9 cellular contexts compared by ENCODE assay signal in the genomic region with DNA sequence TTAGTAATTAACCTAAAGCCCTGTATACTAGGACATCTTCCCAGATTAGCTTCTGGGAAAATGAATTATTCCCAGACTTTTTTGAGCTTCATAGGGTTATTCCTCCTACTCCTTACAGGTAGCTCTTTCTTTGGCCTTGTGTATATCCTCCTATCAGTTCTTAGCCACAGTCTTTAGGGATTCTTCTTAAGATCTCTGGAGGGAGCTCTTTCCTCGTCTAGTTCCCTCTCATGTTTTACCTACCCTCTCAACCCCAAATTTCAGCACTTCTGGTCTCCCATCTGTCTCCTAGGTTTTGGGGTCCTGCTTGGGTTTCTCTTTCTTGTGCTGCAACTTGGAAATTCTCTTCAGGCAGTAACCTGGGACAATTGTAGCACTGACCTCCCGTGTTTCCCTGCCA. TPM values are rescaled to one million over a fixed set of nuclear protein-coding genes. Genes with fewer than 3 reads are reported as not detected.
DNase-seq lines count a peak whose midpoint lies in the region; ATAC-seq, FAIRE-seq and TF ChIP-seq lines count a peak whose summit lies in the region.
"Had no signal": no experiment of that assay in that cellular context is flagged by ENCODE, and none has a peak within 500 bp of the region (broad histone marks: within the 10 kb centered on the region; RNA-seq: fewer than 3 reads in every experiment).

No MANE protein-coding gene starts in this region.

- H2BK5ac ChIP-seq in H1 (ENCODE audit: low read depth, low read length), result no peak overlapping the region

- no peak overlapping the region for H4K8ac ChIP-seq in H1 (ENCODE audit: extremely low read depth, insufficient read depth, low read length)

- no peak for TF ChIP-seq EP300 in H1 (IDR thresholded peaks at IDR 0.05; ENCODE audit: borderline replicate concordance in 1 of 2, low read depth in 2 of 2, low read length in 2 of 2)

- H3K36me3 ChIP-seq in H1 (ENCODE audit: control insufficient read depth in 2 of 4, insufficient read depth in 4 of 4, low read length in 3 of 4), result no peaks in the 10 kb centered on the region

- 0% methylated on average over 2 of the region's 2 CpGs; no CpG with 5 or more reads in 1 of the 2 experiments for WGBS in H1 (ENCODE audit: extremely low coverage in 1 of 2, insufficient coverage in 1 of 2, insufficient read length in 1 of 2, insufficient replicate concordance in 2 of 2, low coverage in 1 of 2, low lambda C conversion rate in 2 of 2, missing lambda C conversion rate in 1 of 2), 2 experiments

- CTCF ChIA-PET in H1 (lab: Charles Lee; ENCODE audit: partially characterized antibody), result interaction anchor here (0.5 to 2.3 kb wide), 26 partner anchors 9 to 1155 kb away, joined by 3 to 11 read pairs (median 3); no protein-coding TSS in a partner anchor

- POLR2A ChIA-PET in H1 (lab: Charles Lee; ENCODE audit: partially characterized antibody), result no interaction called here

- peak; percentile 62 to 72 for TF ChIP-seq RAD21 in H1 (IDR thresholded peaks at IDR 0.05 in 1 of 2, conservative IDR thresholded peaks at IDR 0.05 in 1 of 2; ENCODE audit: low read depth in 2 of 2, low read length in 2 of 2)

- H3K9me3 ChIP-seq in H1 (ENCODE audit: insufficient read depth in 2 of 2, low read depth in 1 of 2, low read length in 1 of 2), result no peaks in the 10 kb centered on the region

- no peak overlapping the region for H3K4ac ChIP-seq in H1 (replicated peaks; ENCODE audit: insufficient read length, low read depth, low read length)

- no peak overlapping the region for H3K27ac ChIP-seq in H1 (ENCODE audit: low read depth, low read length)

- H3K9ac ChIP-seq in H1 (replicated peaks in 1 of 4; ENCODE audit: extremely low read depth in 1 of 4, low read depth in 3 of 4, low read length in 3 of 4), result no peak overlapping the region

- no peak overlapping the region for H2BK15ac ChIP-seq in H1 (ENCODE audit: low read length)

- H4K91ac ChIP-seq in H1 (replicated peaks; ENCODE audit: insufficient read length, low read length), result no peak overlapping the region

- TF ChIP-seq POLR2A in H1 (IDR thresholded peaks at IDR 0.05; ENCODE audit: control extremely low read depth in 1 of 2, low read depth in 2 of 2, low read length in 2 of 2), result no peak

- ATAC-seq in GM21390 (IDR thresholded peaks at IDR 0.05; ENCODE audit: unreplicated experiment) (peak; percentile 90), GM18870 (IDR thresholded peaks at IDR 0.05; ENCODE audit: unreplicated experiment) (no peak)

- peak; percentile 10 for DNase-seq in EH (ENCODE audit: low read depth)
- peak; percentile 23 for DNase-seq in M059J (ENCODE audit: low read depth)
- no peak for DNase-seq in H1 (ENCODE audit: low read depth in 1 of 2, low spot score in 2 of 2)
- no peak for DNase-seq in AG08396 (ENCODE audit: low spot score)
- DNase-seq in NCI-H510A treated with DMSO at 0.1 percent for 48 hours (lab: John Stamatoyannopoulos, UW), result no peak
- no peak for DNase-seq in T1000 (lab: John Stamatoyannopoulos, UW)
- DNase-seq: stimulated activated CD4-positive, alpha-beta T cell treated with anti-CD3 and anti-CD28 coated beads, Interleukin-4, amount 100 ng/mL, for 1 hour had no signal

- no peak overlapping the region for H3K18ac ChIP-seq in H1 (ENCODE audit: extremely low read depth, low read length)

- TF ChIP-seq CTCF in H1 (IDR thresholded peaks at IDR 0.05; ENCODE audit: control extremely low read depth in 1 of 3, insufficient read depth in 1 of 3, low read depth in 1 of 3, low read length in 3 of 3), result peak in 2 of 3 experiments; percentile 47 to 63; a peak in 2 of 4 replicates

- H3K79me1 ChIP-seq in H1 (ENCODE audit: low read depth, low read length), result no peaks in the 10 kb centered on the region

- H3K4me1 ChIP-seq in H1 (replicated peaks in 1 of 4; ENCODE audit: control insufficient read depth in 3 of 4, insufficient read depth in 4 of 4, low read length in 3 of 4), result no peaks in the 10 kb centered on the region

- H2BK120ac ChIP-seq in H1 (replicated peaks; ENCODE audit: low read depth, low read length), result no peak overlapping the region

- no peak overlapping the region for H3K4me3 ChIP-seq in H1 (ENCODE audit: extremely low read depth in 1 of 4, insufficient read depth in 2 of 4, low read depth in 3 of 4, low read length in 4 of 4)

- no peak overlapping the region for H3K14ac ChIP-seq in H1 (ENCODE audit: insufficient read length)

- H2AK5ac ChIP-seq in H1 (ENCODE audit: low read depth, low read length), result no peak overlapping the region

- no peaks in the 10 kb centered on the region for H3K27me3 ChIP-seq in H1 (replicated peaks in 1 of 4; ENCODE audit: control insufficient read depth in 3 of 4, extremely low read depth in 1 of 4, insufficient read depth in 3 of 4, low read length in 3 of 4)

- H2AFZ ChIP-seq in H1 (ENCODE audit: low read length), result no peak overlapping the region

- no peak overlapping the region for H3K23ac ChIP-seq in H1 (ENCODE audit: insufficient read length)

- H3K23me2 ChIP-seq in H1 (ENCODE audit: low read depth, low read length), result no peaks in the 10 kb centered on the region

- no peak overlapping the region for H4K5ac ChIP-seq in H1 (ENCODE audit: insufficient read length, low read depth, low read length)

- H3K4me2 ChIP-seq in H1 (ENCODE audit: insufficient read depth in 1 of 2, low read depth in 2 of 2, low read length in 2 of 2), result no peak overlapping the region

- FAIRE-seq in H1 (lab: Jason Lieb, UNC), result peak; percentile 24

- H2BK12ac ChIP-seq in H1 (ENCODE audit: low read depth, low read length), result no peak overlapping the region

- H3K56ac ChIP-seq in H1 (replicated peaks; ENCODE audit: insufficient read length, low read depth, low read length), result no peak overlapping the region

- no peak overlapping the region for H2BK20ac ChIP-seq in H1 (ENCODE audit: low read length)

- H4K20me1 ChIP-seq in H1 (replicated peaks in 1 of 2; ENCODE audit: control insufficient read depth in 1 of 2, insufficient read depth in 2 of 2, low read length in 2 of 2), result no peaks in the 10 kb centered on the region

- H3K79me2 ChIP-seq in H1 (ENCODE audit: control insufficient read depth in 1 of 2, insufficient read depth in 2 of 2, low read length in 2 of 2), result no peaks in the 10 kb centered on the region

TF ChIP-seq in H1, 55 proteins besides CTCF, POLR2A, EP300 and RAD21:
- TF ChIP-seq KDM5A (IDR thresholded peaks at IDR 0.05; ENCODE audit: low read length) (no peak), GTF2F1 (IDR thresholded peaks at IDR 0.05; ENCODE audit: borderline replicate concordance, low read depth, low read length) (no peak), JUND (IDR thresholded peaks at IDR 0.05; ENCODE audit: low read length) (no peak), BACH1 (IDR thresholded peaks at IDR 0.05; ENCODE audit: low read length) (no peak), FOSL1 (IDR thresholded peaks at IDR 0.05; ENCODE audit: insufficient read depth, low read depth, low read length) (no peak), NRF1 (IDR thresholded peaks at IDR 0.05; ENCODE audit: low read depth, low read length) (no peak), KDM1A (IDR thresholded peaks at IDR 0.05; ENCODE audit: borderline replicate concordance, low read length) (no peak), SIN3A (conservative IDR thresholded peaks at IDR 0.05 in 1 of 2, IDR thresholded peaks at IDR 0.05 in 1 of 2; ENCODE audit: low read depth in 1 of 2, low read length in 2 of 2) (no peak), SP4 (IDR thresholded peaks at IDR 0.05; ENCODE audit: low read length) (no peak), SIRT6 (IDR thresholded peaks at IDR 0.05; ENCODE audit: low read length) (no peak), JUN (IDR thresholded peaks at IDR 0.05; ENCODE audit: low read depth, low read length) (no peak), CHD1 (IDR thresholded peaks at IDR 0.05; ENCODE audit: low read depth, low read length) (no peak), SIX5 (IDR thresholded peaks at IDR 0.05; ENCODE audit: low read depth, low read length) (no peak), NANOG (IDR thresholded peaks at IDR 0.05; ENCODE audit: insufficient read depth, low read depth, low read length, poor library complexity, severe bottlenecking) (no peak), SP1 (IDR thresholded peaks at IDR 0.05; ENCODE audit: low read depth, low read length) (no peak)
- TF ChIP-seq, protein P1, sequence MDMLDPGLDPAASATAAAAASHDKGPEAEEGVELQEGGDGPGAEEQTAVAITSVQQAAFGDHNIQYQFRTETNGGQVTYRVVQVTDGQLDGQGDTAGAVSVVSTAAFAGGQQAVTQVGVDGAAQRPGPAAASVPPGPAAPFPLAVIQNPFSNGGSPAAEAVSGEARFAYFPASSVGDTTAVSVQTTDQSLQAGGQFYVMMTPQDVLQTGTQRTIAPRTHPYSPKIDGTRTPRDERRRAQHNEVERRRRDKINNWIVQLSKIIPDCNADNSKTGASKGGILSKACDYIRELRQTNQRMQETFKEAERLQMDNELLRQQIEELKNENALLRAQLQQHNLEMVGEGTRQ (IDR thresholded peaks at IDR 0.05; ENCODE audit: low read length), result no peak
- TF ChIP-seq, protein P2, sequence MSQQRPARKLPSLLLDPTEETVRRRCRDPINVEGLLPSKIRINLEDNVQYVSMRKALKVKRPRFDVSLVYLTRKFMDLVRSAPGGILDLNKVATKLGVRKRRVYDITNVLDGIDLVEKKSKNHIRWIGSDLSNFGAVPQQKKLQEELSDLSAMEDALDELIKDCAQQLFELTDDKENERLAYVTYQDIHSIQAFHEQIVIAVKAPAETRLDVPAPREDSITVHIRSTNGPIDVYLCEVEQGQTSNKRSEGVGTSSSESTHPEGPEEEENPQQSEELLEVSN (IDR thresholded peaks at IDR 0.05), result no peak

RNA-seq across cellular contexts. Expression of a gene that starts 46.4 kb away (rescaled TPM):
- 17.3 and 29.2 TPM in 2 replicates for total RNA-seq in M059J (2014; rRNA removed; shearing (Covaris generic))
- 9.8 TPM in 2 replicates for total RNA-seq in H1 (2021; fragmentation: NEBNext Ultra II Directional; extraction: Animal tissue kit (Norgen Biotek cat#: 25700))
- polyA plus RNA-seq in H1 (2011; rRNA removed), result 3.3 and 5.5 TPM in 2 replicates
- 6.8 TPM for polyA plus RNA-seq in H1 (2011; cell fraction: cytosol; rRNA removed)
- 4.1 TPM for polyA plus RNA-seq in H1 (2011; cell fraction: nucleus; rRNA removed)
- 6.1 to 8.9 TPM (median 7.7 TPM) in 4 replicates for polyA plus RNA-seq in H1 (2012, experiment 1 of 2)
- polyA plus RNA-seq in H1 (2012, experiment 2 of 2), result 1.1 TPM
- 10.0 TPM for polyA plus RNA-seq in H1 (2013, experiment 1 of 2)
- polyA plus RNA-seq in H1 (2013, experiment 2 of 2), result 9.9 TPM
- polyA minus RNA-seq in H1 (2011; rRNA and poly(A)+ RNA removed), result 3.6 and 4.7 TPM in 2 replicates
- 4.0 TPM for polyA minus RNA-seq in H1 (2011; cell fraction: cytosol; rRNA and poly(A)+ RNA removed)
- 5.4 TPM for polyA minus RNA-seq in H1 (2011; cell fraction: nucleus; rRNA and poly(A)+ RNA removed)

Comparison
In these comparisons a context has a peak if more than half of its experiments do, and no peak if none do; other contexts are left out.
1. DNase-seq: peak in EH (single experiment) and M059J (single experiment); none in H1 (0 of 2), AG08396 (single experiment), NCI-H510A treated with DMSO at 0.1 percent for 48 hours (single experiment) and T1000 (single experiment).